ENCODE assay signal across 17 cellular contexts in the genomic region with DNA sequence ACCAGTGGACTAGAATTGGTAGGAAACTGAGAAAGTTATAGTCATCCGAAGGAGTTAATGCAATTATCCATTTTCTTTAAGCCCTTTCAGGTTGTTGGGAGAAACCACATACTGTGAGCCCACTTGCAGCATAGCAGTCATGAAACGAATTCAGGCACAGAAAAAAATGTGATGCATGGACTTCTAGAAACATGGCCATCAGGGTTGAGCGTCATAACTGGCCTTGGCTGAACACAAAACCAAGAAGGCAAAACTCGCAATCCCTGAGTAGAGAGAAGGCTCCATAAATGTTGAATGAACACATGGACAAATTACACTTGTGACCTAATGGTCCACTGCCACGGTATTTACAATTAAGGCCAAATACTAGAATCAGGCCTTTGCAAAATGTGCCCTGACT.
DNase-seq lines count a peak whose midpoint lies in the region; ATAC-seq, FAIRE-seq and TF ChIP-seq lines count a peak whose summit lies in the region.
"Had no signal": no experiment of that assay in that cellular context is flagged by ENCODE, and none has a peak within 500 bp of the region (broad histone marks: within the 10 kb centered on the region; RNA-seq: fewer than 3 reads in every experiment).

No MANE protein-coding gene starts in this region.

- CTCF ChIA-PET in RWPE1 (lab: Yijun Ruan, JAX): no interaction called here
- CTCF ChIA-PET in H1 (lab: Charles Lee; ENCODE audit: partially characterized antibody): interaction anchor here (0.9 to 1.4 kb wide), 2 partner anchors 15 to 31 kb away, joined by 3 to 5 read pairs; no protein-coding TSS in a partner anchor

- H4K8ac ChIP-seq in H1 (ENCODE audit: extremely low read depth, insufficient read depth, low read length): no peak overlapping the region

- H3K79me2 ChIP-seq in ACC112 (ENCODE audit: control insufficient read depth, insufficient read depth, low read length, unreplicated experiment): no peaks in the 10 kb centered on the region
- no peaks in the 10 kb centered on the region for H3K79me2 ChIP-seq in H1 (ENCODE audit: control insufficient read depth in 1 of 2, insufficient read depth in 2 of 2, low read length in 2 of 2)

- H4K20me1 ChIP-seq in H1 (replicated peaks in 1 of 2; ENCODE audit: control insufficient read depth in 1 of 2, insufficient read depth in 2 of 2, low read length in 2 of 2): no peaks in the 10 kb centered on the region

- POLR2A ChIA-PET in RWPE1 (lab: Yijun Ruan, JAX; ENCODE audit: low non-redundant PET) (no interaction called here), H1 (lab: Charles Lee; ENCODE audit: partially characterized antibody) (no interaction called here)

- no peak overlapping the region for H4K5ac ChIP-seq in H1 (ENCODE audit: insufficient read length, low read depth, low read length)

- 92% methylated on average over 5 of the region's 5 CpGs; no CpG with 5 or more reads in 1 of the 2 experiments for WGBS in H1 (ENCODE audit: extremely low coverage in 1 of 2, insufficient coverage in 1 of 2, insufficient read length in 1 of 2, insufficient replicate concordance in 2 of 2, low coverage in 1 of 2, low lambda C conversion rate in 2 of 2, missing lambda C conversion rate in 1 of 2), 2 experiments
- 45 to 49% methylated on average over 5 of the region's 5 CpGs for WGBS in pancreas, 2 donors

- no peak for TF ChIP-seq RAD21 in H1 (IDR thresholded peaks at IDR 0.05 in 1 of 2, conservative IDR thresholded peaks at IDR 0.05 in 1 of 2; ENCODE audit: low read depth in 2 of 2, low read length in 2 of 2)

- H3K4me2 ChIP-seq in H1 (ENCODE audit: insufficient read depth in 1 of 2, low read depth in 2 of 2, low read length in 2 of 2): no peak overlapping the region

- no peak overlapping the region for H3K4me3 ChIP-seq in ACC112 (ENCODE audit: low read depth, low read length)
- no peak overlapping the region for H3K4me3 ChIP-seq in H1 (ENCODE audit: extremely low read depth in 1 of 4, insufficient read depth in 2 of 4, low read depth in 3 of 4, low read length in 4 of 4)
- no peak overlapping the region for H3K4me3 ChIP-seq in pancreas

- TF ChIP-seq CTCF in RWPE1 (conservative IDR thresholded peaks at IDR 0.05; ENCODE audit: low read depth): no peak
- TF ChIP-seq CTCF in H1 (IDR thresholded peaks at IDR 0.05; ENCODE audit: control extremely low read depth in 1 of 3, insufficient read depth in 1 of 3, low read depth in 1 of 3, low read length in 3 of 3): no peak
- no peak for TF ChIP-seq CTCF in pancreas (IDR thresholded peaks at IDR 0.05)

- ATAC-seq in pancreas (peak in 3 of 4 donors; percentile 5 to 45 (median 34)), HG03175 (IDR thresholded peaks at IDR 0.05; ENCODE audit: unreplicated experiment) (no peak)
- ATAC-seq in stimulated activated effector memory CD8-positive, alpha-beta T cell treated with anti-CD3 and anti-CD28 coated beads, Interleukin-12 subunit alpha, Interleukin-12 subunit beta, amount 100 ng/mL, for 72 hours: no peak

- no peak overlapping the region for H2BK20ac ChIP-seq in H1 (ENCODE audit: low read length)

- no peak overlapping the region for H2AK5ac ChIP-seq in H1 (ENCODE audit: low read depth, low read length)

- no peaks in the 10 kb centered on the region for H3K23me2 ChIP-seq in H1 (ENCODE audit: low read depth, low read length)

- no peak for TF ChIP-seq POLR2A in H1 (IDR thresholded peaks at IDR 0.05; ENCODE audit: control extremely low read depth in 1 of 2, low read depth in 2 of 2, low read length in 2 of 2)

- peak overlapping the region; percentile 72; the same call in 1 of the 2 replicates for H2BK12ac ChIP-seq in H1 (ENCODE audit: low read depth, low read length)

- no peak for TF ChIP-seq EP300 in H1 (IDR thresholded peaks at IDR 0.05; ENCODE audit: borderline replicate concordance in 1 of 2, low read depth in 2 of 2, low read length in 2 of 2)

- no peak overlapping the region for H3K18ac ChIP-seq in H1 (ENCODE audit: extremely low read depth, low read length)

- H2BK15ac ChIP-seq in H1 (ENCODE audit: low read length): no peak overlapping the region

- H3K4ac ChIP-seq in H1 (replicated peaks; ENCODE audit: insufficient read length, low read depth, low read length): no peak overlapping the region

- no peak for FAIRE-seq in H1 (lab: Jason Lieb, UNC)
- no peak for FAIRE-seq in pancreas (lab: Jason Lieb, UNC)

- H3K56ac ChIP-seq in H1 (replicated peaks; ENCODE audit: insufficient read length, low read depth, low read length): no peak overlapping the region

- no peak overlapping the region for H3K27ac Mint-ChIP-seq in stimulated activated effector memory CD8-positive, alpha-beta T cell treated with anti-CD3 and anti-CD28 coated beads, Interleukin-12 subunit alpha, Interleukin-12 subunit beta, amount 100 ng/mL, for 72 hours
- H3K27ac Mint-ChIP-seq: activated T-cell treated with anti-CD3 and anti-CD28 coated beads, Interleukin-2, amount 50 U/mL, for 72 hours; stimulated activated naive CD8-positive, alpha-beta T cell treated with anti-CD3 and anti-CD28 coated beads, Interleukin-15, amount 100 ng/mL, for 72 hours had no signal

- intact Hi-C loops in pancreas (cut with DNase I): no loop called here

- peaks cover 6% of the 10 kb centered on the region for H3K36me3 Mint-ChIP-seq in stimulated activated effector memory CD8-positive, alpha-beta T cell treated with anti-CD3 and anti-CD28 coated beads, Interleukin-12 subunit alpha, Interleukin-12 subunit beta, amount 100 ng/mL, for 72 hours
- H3K36me3 Mint-ChIP-seq: natural killer cell had no signal

- H3K9me3 ChIP-seq in H1 (ENCODE audit: insufficient read depth in 2 of 2, low read depth in 1 of 2, low read length in 1 of 2): no peaks in the 10 kb centered on the region
- H3K9me3 ChIP-seq in pancreas: no peaks in the 10 kb centered on the region

- peaks cover 59% of the 10 kb centered on the region for H3K4me1 Mint-ChIP-seq in stimulated activated effector memory CD8-positive, alpha-beta T cell treated with anti-CD3 and anti-CD28 coated beads, Interleukin-12 subunit alpha, Interleukin-12 subunit beta, amount 100 ng/mL, for 72 hours

- H3K27ac ChIP-seq in ACC112 (ENCODE audit: low read depth, low read length) (peak overlapping the region; percentile 70; the same call in 1 of the 2 replicates), RWPE1 (peak overlapping the region; percentile 78), H1 (ENCODE audit: low read depth, low read length) (no peak overlapping the region), pancreas (peak overlapping the region; percentile 65 to 84 (median 78))

- H3K9me3 Mint-ChIP-seq in stimulated activated effector memory CD8-positive, alpha-beta T cell treated with anti-CD3 and anti-CD28 coated beads, Interleukin-12 subunit alpha, Interleukin-12 subunit beta, amount 100 ng/mL, for 72 hours: no peaks in the 10 kb centered on the region
- H3K9me3 Mint-ChIP-seq: activated T-cell treated with anti-CD3 and anti-CD28 coated beads, Interleukin-2, amount 50 U/mL, for 72 hours; natural killer cell had no signal

- H3K79me1 ChIP-seq in H1 (ENCODE audit: low read depth, low read length): no peaks in the 10 kb centered on the region

- DNase-seq in RWPE1 (ENCODE audit: low spot score) (no peak), H1 (ENCODE audit: low read depth in 1 of 2, low spot score in 2 of 2) (no peak), pancreas (no peak), NCI-H82 treated with DMSO at 0.1 percent for 48 hours (lab: John Stamatoyannopoulos, UW; ENCODE audit: unreplicated experiment) (no peak)
- no peak for DNase-seq in stimulated activated effector memory CD8-positive, alpha-beta T cell treated with anti-CD3 and anti-CD28 coated beads, Interleukin-12 subunit alpha, Interleukin-12 subunit beta, amount 100 ng/mL, for 72 hours (ENCODE audit: low spot score in 2 of 2)
- no peak for DNase-seq in stimulated activated CD4-positive, alpha-beta T cell treated with anti-CD3 and anti-CD28 coated beads, Interleukin-4, amount 100 ng/mL, for 4 hours
- DNase-seq: ACHN; activated CD4-positive, alpha-beta T cell treated with anti-CD3 and anti-CD28 coated beads for 48 hours; activated T-cell treated with anti-CD3 and anti-CD28 coated beads, Interleukin-2, amount 50 U/mL, for 72 hours; DMS153; effector CD8-positive, alpha-beta T cell; foreskin melanocyte; natural killer cell; NCI-H2171; stimulated activated naive CD8-positive, alpha-beta T cell treated with anti-CD3 and anti-CD28 coated beads, Interleukin-15, amount 100 ng/mL, for 72 hours had no signal

- H3K4me3 Mint-ChIP-seq in stimulated activated effector memory CD8-positive, alpha-beta T cell treated with anti-CD3 and anti-CD28 coated beads, Interleukin-12 subunit alpha, Interleukin-12 subunit beta, amount 100 ng/mL, for 72 hours: no peak overlapping the region
- H3K4me3 Mint-ChIP-seq: natural killer cell; stimulated activated naive CD8-positive, alpha-beta T cell treated with anti-CD3 and anti-CD28 coated beads, Interleukin-15, amount 100 ng/mL, for 72 hours had no signal

- H4K91ac ChIP-seq in H1 (replicated peaks; ENCODE audit: insufficient read length, low read length): no peak overlapping the region

- no peak overlapping the region for H3K9ac ChIP-seq in H1 (replicated peaks in 1 of 4; ENCODE audit: extremely low read depth in 1 of 4, low read depth in 3 of 4, low read length in 3 of 4)

- H3K36me3 ChIP-seq in ACC112 (ENCODE audit: insufficient read depth, low read length) (no peaks in the 10 kb centered on the region), H1 (ENCODE audit: control insufficient read depth in 2 of 4, insufficient read depth in 4 of 4, low read length in 3 of 4) (no peaks in the 10 kb centered on the region), pancreas (no peaks in the 10 kb centered on the region)

- H2AFZ ChIP-seq in ACC112 (ENCODE audit: low read length, unreplicated experiment): no peak overlapping the region
- H2AFZ ChIP-seq in H1 (ENCODE audit: low read length): no peak overlapping the region

- H2BK5ac ChIP-seq in H1 (ENCODE audit: low read depth, low read length): no peak overlapping the region

- no peak overlapping the region for H2BK120ac ChIP-seq in H1 (replicated peaks; ENCODE audit: low read depth, low read length)

- no peak overlapping the region for H3K14ac ChIP-seq in H1 (ENCODE audit: insufficient read length)

- no peak overlapping the region for H3K23ac ChIP-seq in H1 (ENCODE audit: insufficient read length)

- H3K27me3 ChIP-seq in ACC112 (ENCODE audit: insufficient read depth, low read length) (peaks cover 5% of the 10 kb centered on the region; the same call in 1 of the 2 replicates), H1 (replicated peaks in 1 of 4; ENCODE audit: control insufficient read depth in 3 of 4, extremely low read depth in 1 of 4, insufficient read depth in 3 of 4, low read length in 3 of 4) (no peaks in the 10 kb centered on the region), pancreas (no peaks in the 10 kb centered on the region)

- H3K4me1 ChIP-seq in ACC112 (ENCODE audit: control insufficient read depth, insufficient read depth, low read length, unreplicated experiment) (peaks cover 18% of the 10 kb centered on the region), H1 (replicated peaks in 1 of 4; ENCODE audit: control insufficient read depth in 3 of 4, insufficient read depth in 4 of 4, low read length in 3 of 4) (peaks cover 0 to 23% (median 7%) of the 10 kb centered on the region in 4 experiments; a peak in 4 of 7 replicates), pancreas (peaks cover 21 to 27% (median 26%) of the 10 kb centered on the region in 3 donors)

TF ChIP-seq in H1, 55 proteins besides CTCF, POLR2A, EP300 and RAD21 (continues in another document):
- TF ChIP-seq SP2 (IDR thresholded peaks at IDR 0.05; ENCODE audit: low read length) (no peak), TAF1 (IDR thresholded peaks at IDR 0.05; ENCODE audit: low read depth, low read length) (no peak)

Comparison
In these comparisons a context has a peak if more than half of its experiments do, and no peak if none do; other contexts are left out.
1. ATAC-seq: peak in pancreas (3 of 4); none in stimulated activated effector memory CD8-positive, alpha-beta T cell treated with anti-CD3 and anti-CD28 coated beads, Interleukin-12 subunit alpha, Interleukin-12 subunit beta, amount 100 ng/mL, for 72 hours (single experiment) and HG03175 (single experiment).